In the genomic region with DNA sequence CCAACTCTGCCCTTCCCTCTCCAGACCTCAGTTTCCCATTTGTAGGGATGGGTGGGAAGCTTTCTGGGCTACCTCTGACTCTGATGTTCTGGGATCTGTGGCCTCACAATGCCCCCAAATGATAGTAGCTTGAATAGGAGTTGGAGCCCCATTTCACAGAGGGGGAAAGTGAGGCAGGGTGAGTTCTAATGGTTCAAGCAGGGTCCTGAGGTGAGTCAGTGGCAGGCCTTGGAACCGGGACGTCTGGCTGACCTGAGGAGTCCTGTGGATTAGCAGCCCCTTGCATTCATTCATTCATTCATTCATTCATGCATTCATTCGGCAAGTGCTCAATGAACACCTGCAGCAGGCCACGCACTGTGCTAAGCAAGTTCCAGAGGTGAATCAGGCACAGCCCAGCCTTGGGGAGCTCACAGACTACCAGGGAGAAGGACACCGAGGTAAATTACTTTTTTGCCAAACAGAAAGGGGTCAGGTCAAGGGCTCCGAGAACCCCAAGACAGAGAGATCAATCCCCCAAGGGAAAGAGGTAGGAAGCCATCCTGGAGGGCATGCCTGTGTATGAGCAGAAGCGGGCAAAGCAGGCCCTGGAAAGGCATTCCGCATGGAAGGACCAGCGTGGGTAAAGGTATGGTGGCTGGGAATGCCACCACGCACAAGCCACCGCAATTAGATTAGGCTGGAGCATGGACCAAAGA, we compare ENCODE assay signal across 24 cellular contexts. TPM values are rescaled to one million over a fixed set of nuclear protein-coding genes. Genes with fewer than 3 reads are reported as not detected.
A peak's percentile ranks its signal among the peaks of the same experiment; 100 is the strongest.
DNase-seq lines count a peak whose midpoint lies in the region; ATAC-seq, FAIRE-seq and TF ChIP-seq lines count a peak whose summit lies in the region.
"Had no signal": no experiment of that assay in that cellular context is flagged by ENCODE, and none has a peak within 500 bp of the region (broad histone marks: within the 10 kb centered on the region; RNA-seq: fewer than 3 reads in every experiment).

No MANE protein-coding gene starts in this region.

- CTCF ChIA-PET in GM12878 (lab: Yijun Ruan, JAX), result interaction anchor here (1.0 to 1.2 kb wide), 2 partner anchors 19 to 26 kb away, joined by 3 to 4 read pairs; no protein-coding TSS in a partner anchor
- CTCF ChIA-PET in CD4-positive, alpha-beta memory T cell (lab: Charles Lee; ENCODE audit: partially characterized antibody), result interaction anchor here (2.0 kb wide), 1 partner anchor 19 kb away, joined by 7 read pairs; no protein-coding TSS in a partner anchor

- H3K36me3 Mint-ChIP-seq in stimulated activated effector memory CD8-positive, alpha-beta T cell treated with anti-CD3 and anti-CD28 coated beads, Interleukin-12 subunit alpha, Interleukin-12 subunit beta, amount 100 ng/mL, for 72 hours, result no peaks in the 10 kb centered on the region
- H3K36me3 Mint-ChIP-seq in CD4-positive, alpha-beta memory T cell, result no peaks in the 10 kb centered on the region
- H3K36me3 Mint-ChIP-seq: natural killer cell had no signal

- POLR2A ChIA-PET in GM12878 (lab: Charles Lee), result interaction anchor here (0.5 kb wide), 1 partner anchor 26 kb away, joined by 4 read pairs; no protein-coding TSS in a partner anchor
- POLR2A ChIA-PET in CD4-positive, alpha-beta memory T cell (lab: Charles Lee; ENCODE audit: partially characterized antibody), result no interaction called here

- no peaks in the 10 kb centered on the region for H3K4me1 Mint-ChIP-seq in stimulated activated effector memory CD8-positive, alpha-beta T cell treated with anti-CD3 and anti-CD28 coated beads, Interleukin-12 subunit alpha, Interleukin-12 subunit beta, amount 100 ng/mL, for 72 hours
- H3K4me1 Mint-ChIP-seq in CD4-positive, alpha-beta memory T cell, result no peaks in the 10 kb centered on the region

- H3K4me2 ChIP-seq in GM12878 (ENCODE audit: control insufficient read depth, insufficient read depth), result no peak overlapping the region

- ATAC-seq in GM12878, result no peak
- no peak for ATAC-seq in lower lobe of right lung
- no peak for ATAC-seq in stimulated activated effector memory CD8-positive, alpha-beta T cell treated with anti-CD3 and anti-CD28 coated beads, Interleukin-12 subunit alpha, Interleukin-12 subunit beta, amount 100 ng/mL, for 72 hours
- no peak for ATAC-seq in mucosa of descending colon
- ATAC-seq in HG03097 (IDR thresholded peaks at IDR 0.05; ENCODE audit: low FRiP score, unreplicated experiment), result no peak
- ATAC-seq: natural killer cell had no signal

- 68% methylated on average over 11 of the region's 11 CpGs for WGBS in GM12878 (ENCODE audit: insufficient coverage, insufficient replicate concordance, low lambda C conversion rate, missing lambda C conversion rate)

- no peaks in the 10 kb centered on the region for H3K79me2 ChIP-seq in GM12878 (ENCODE audit: control insufficient read depth, insufficient read depth, low read length)

- TF ChIP-seq CTCF in GM12878 (IDR thresholded peaks at IDR 0.05 in 2 of 3, conservative IDR thresholded peaks at IDR 0.05 in 1 of 3; ENCODE audit: control insufficient read depth in 2 of 3, extremely low read depth in 1 of 3, insufficient read depth in 1 of 3, low read depth in 3 of 3, low read length in 3 of 3) (no peak), lower lobe of right lung (IDR thresholded peaks at IDR 0.05) (no peak), mucosa of descending colon (IDR thresholded peaks at IDR 0.05) (no peak)

- FAIRE-seq in GM12878 (lab: Jason Lieb, UNC), result no peak
- FAIRE-seq: astrocyte, islet of Langerhans, small intestine had no signal

- TF ChIP-seq RAD21 in GM12878 (IDR thresholded peaks at IDR 0.05; ENCODE audit: insufficient read depth, low read depth, low read length), result no peak

- no peak for TF ChIP-seq POLR2A in GM12878 (IDR thresholded peaks at IDR 0.05; ENCODE audit: low read depth, low read length)

- no peaks in the 10 kb centered on the region for H3K9me3 Mint-ChIP-seq in stimulated activated effector memory CD8-positive, alpha-beta T cell treated with anti-CD3 and anti-CD28 coated beads, Interleukin-12 subunit alpha, Interleukin-12 subunit beta, amount 100 ng/mL, for 72 hours
- no peaks in the 10 kb centered on the region for H3K9me3 Mint-ChIP-seq in CD4-positive, alpha-beta memory T cell
- H3K9me3 Mint-ChIP-seq: activated naive CD4-positive, alpha-beta T cell treated with anti-CD3 and anti-CD28 coated beads for 36 hours; natural killer cell had no signal

- SMC1A ChIA-PET in GM12878 (lab: Charles Lee; ENCODE audit: uncharacterized antibody, unreplicated experiment), result interaction anchor here (0.9 to 1.0 kb wide), 2 partner anchors 21 to 23 kb away, joined by 4 to 5 read pairs; no protein-coding TSS in a partner anchor

- no peaks in the 10 kb centered on the region for H3K9me3 ChIP-seq in GM12878 (replicated peaks; ENCODE audit: control insufficient read depth, insufficient read depth, low read length)
- H3K9me3 ChIP-seq in lower lobe of right lung, result no peaks in the 10 kb centered on the region
- H3K9me3 ChIP-seq in CD4-positive, alpha-beta memory T cell (ENCODE audit: control insufficient read depth in 1 of 2, low read length in 2 of 2), result no peaks in the 10 kb centered on the region
- H3K9me3 ChIP-seq in mucosa of descending colon, result no peaks in the 10 kb centered on the region
- H3K9me3 ChIP-seq: HAP-1, prostate gland had no signal

- H3K27ac ChIP-seq in GM12878 (ENCODE audit: control insufficient read depth, insufficient read depth), result no peak overlapping the region
- H3K27ac ChIP-seq in lower lobe of right lung, result no peak overlapping the region
- H3K27ac ChIP-seq in CD4-positive, alpha-beta memory T cell (ENCODE audit: low read depth, low read length), result no peak overlapping the region

- H3K36me3 ChIP-seq in GM12878 (ENCODE audit: control insufficient read depth in 2 of 2, insufficient read depth in 2 of 2, low read length in 1 of 2) (no peaks in the 10 kb centered on the region), lower lobe of right lung (no peaks in the 10 kb centered on the region), mucosa of descending colon (ENCODE audit: low read depth) (no peaks in the 10 kb centered on the region)
- H3K36me3 ChIP-seq in CD4-positive, alpha-beta memory T cell (ENCODE audit: insufficient read depth, low read length), result no peaks in the 10 kb centered on the region
- H3K36me3 ChIP-seq: HAP-1, prostate gland had no signal

- no TSS peak for BruUV-seq in GM12878 (replicated peaks; lab: Mats Ljungman, UMichigan)

- H3K27me3 ChIP-seq in GM12878 (replicated peaks in 1 of 2; ENCODE audit: control insufficient read depth in 2 of 2, insufficient read depth in 2 of 2, low read length in 1 of 2), result no peaks in the 10 kb centered on the region
- no peaks in the 10 kb centered on the region for H3K27me3 ChIP-seq in lower lobe of right lung (ENCODE audit: low read depth)
- H3K27me3 ChIP-seq in CD4-positive, alpha-beta memory T cell (ENCODE audit: insufficient read depth, low read length), result no peaks in the 10 kb centered on the region

- H3K27me3 Mint-ChIP-seq in CD4-positive, alpha-beta memory T cell, result no peaks in the 10 kb centered on the region

- H3K9ac ChIP-seq in GM12878 (ENCODE audit: control insufficient read depth, insufficient read depth, low read length), result no peak overlapping the region

- peak; percentile 26 for DNase-seq in D341Med (ENCODE audit: low spot score)
- DNase-seq in GM12878 (ENCODE audit: low read depth, low spot score), result no peak
- no peak for DNase-seq in lower lobe of right lung
- no peak for DNase-seq in stimulated activated effector memory CD8-positive, alpha-beta T cell treated with anti-CD3 and anti-CD28 coated beads, Interleukin-12 subunit alpha, Interleukin-12 subunit beta, amount 100 ng/mL, for 72 hours (ENCODE audit: low spot score in 2 of 2)
- DNase-seq in nucleus accumbens (lab: John Stamatoyannopoulos, UW), result no peak
- no peak for DNase-seq in CD4-positive, alpha-beta memory T cell
- no peak for DNase-seq in mucosa of descending colon
- DNase-seq: activated CD4-positive, alpha-beta T cell treated with anti-CD3 and anti-CD28 coated beads, Interleukin-2, amount 50 U/mL, for 4 hours; activated naive CD4-positive, alpha-beta T cell treated with anti-CD3 and anti-CD28 coated beads for 36 hours; activated T-cell treated with anti-CD3 and anti-CD28 coated beads for 4 hours; effector memory CD4-positive, alpha-beta T cell; natural killer cell; NCI-H146; SHP77; small intestine; stimulated activated CD4-positive, alpha-beta T cell treated with anti-CD3 and anti-CD28 coated beads, Interleukin-4, amount 100 ng/mL, for 1 hour had no signal

- no peak overlapping the region for H3K4me3 Mint-ChIP-seq in stimulated activated effector memory CD8-positive, alpha-beta T cell treated with anti-CD3 and anti-CD28 coated beads, Interleukin-12 subunit alpha, Interleukin-12 subunit beta, amount 100 ng/mL, for 72 hours
- H3K4me3 Mint-ChIP-seq in CD4-positive, alpha-beta memory T cell, result no peak overlapping the region
- H3K4me3 Mint-ChIP-seq: activated naive CD4-positive, alpha-beta T cell treated with anti-CD3 and anti-CD28 coated beads for 36 hours; natural killer cell had no signal

- no peaks in the 10 kb centered on the region for H3K4me1 ChIP-seq in GM12878 (ENCODE audit: control insufficient read depth, insufficient read depth, low read length)
- H3K4me1 ChIP-seq in lower lobe of right lung, result no peaks in the 10 kb centered on the region
- no peaks in the 10 kb centered on the region for H3K4me1 ChIP-seq in CD4-positive, alpha-beta memory T cell (ENCODE audit: insufficient read depth, low read length)
- H3K4me1 ChIP-seq in mucosa of descending colon (ENCODE audit: low read depth), result no peaks in the 10 kb centered on the region
- H3K4me1 ChIP-seq: HAP-1, prostate gland had no signal

- in situ Hi-C loops in GM12878 (cut with MboI), result no loop called here

- H3K27ac Mint-ChIP-seq in stimulated activated effector memory CD8-positive, alpha-beta T cell treated with anti-CD3 and anti-CD28 coated beads, Interleukin-12 subunit alpha, Interleukin-12 subunit beta, amount 100 ng/mL, for 72 hours, result peak overlapping the region; percentile 76
- H3K27ac Mint-ChIP-seq in CD4-positive, alpha-beta memory T cell, result no peak overlapping the region
- H3K27ac Mint-ChIP-seq: activated naive CD4-positive, alpha-beta T cell treated with anti-CD3 and anti-CD28 coated beads for 36 hours; natural killer cell had no signal

- no peaks in the 10 kb centered on the region for H4K20me1 ChIP-seq in GM12878 (ENCODE audit: control insufficient read depth, insufficient read depth)

- RAD21 ChIA-PET in GM12878 (lab: Charles Lee; ENCODE audit: unreplicated experiment), result no interaction called here

- H3K4me3 ChIP-seq in GM12878 (no peak overlapping the region), lower lobe of right lung (peak overlapping the region; percentile 44), mucosa of descending colon (no peak overlapping the region)
- no peak overlapping the region for H3K4me3 ChIP-seq in CD4-positive, alpha-beta memory T cell (ENCODE audit: low read length in 2 of 2)
- H3K4me3 ChIP-seq: HAP-1, lung had no signal

- intact Hi-C loops in GM12878 (cut with micrococcal nuclease; ENCODE audit: unreplicated experiment), result no loop called here
- intact Hi-C loops in lower lobe of right lung (cut with DNase I), result no loop called here
- intact Hi-C loops in CD4-positive, alpha-beta memory T cell (cut with micrococcal nuclease), result no loop called here
- intact Hi-C loops in mucosa of descending colon (cut with DNase I, micrococcal nuclease), result no loop called here

- no peak overlapping the region for H2AFZ ChIP-seq in GM12878 (ENCODE audit: control insufficient read depth, low read depth, low read length)

- no peak for TF ChIP-seq EP300 in GM12878 (IDR thresholded peaks at IDR 0.05; ENCODE audit: borderline replicate concordance in 1 of 2, control insufficient read depth in 1 of 2, low read depth in 2 of 2, low read length in 2 of 2)

RNA-seq across cellular contexts. Expression of a gene that starts 0.8 kb away (rescaled TPM):
- total RNA-seq in GM12878 (2013; cell fraction: nucleolus; rRNA removed), result 0.27 TPM in 1 of 2 replicates, not detected in the other
- total RNA-seq in GM12878 (2014; rRNA removed) (0.05 and 0.11 TPM in 2 replicates), GM12878 (2014; rRNA removed; fragmentation: Illumina TruSeq; extraction: Trizol) (not detected in 2 replicates), GM12878 (2021) (0.44 TPM in 1 of 2 replicates, not detected in the other), lower lobe of right lung (13.4 TPM), mucosa of descending colon (1 to 10 TPM; 4.1 to 7.0 (median 5.1) TPM)
- 0.22 TPM for polyA plus RNA-seq in GM12878 (2011; ENCODE audit: low read depth)
- polyA plus RNA-seq in GM12878 (2011; rRNA removed) (0.23 and 0.29 TPM in 2 replicates), GM12878 (2014; fragmentation: Illumina TruSeq; extraction: Trizol) (not detected in 2 replicates), GM12878 (2014; fragmentation: Nextera tagmentation; extraction: Ambion mirVana) (not detected), GM12878 (2014; rRNA removed) (0.08 TPM in 1 of 2 replicates, not detected in the other), GM12878 (2016; fragmentation: Nextera tagmentation; extraction: Ambion mirVana) (under 1 TPM; 0.15 to 0.19 TPM)
- 0.19 and 0.35 TPM in 2 replicates for polyA plus RNA-seq in GM12878 (2011; cell fraction: cytosol; rRNA removed)
- 0.59 and 0.67 TPM in 2 replicates for polyA plus RNA-seq in GM12878 (2011; cell fraction: nucleus; rRNA removed)
- polyA plus RNA-seq in GM12878 (2012), result 0.12 and 0.53 TPM in 2 replicates
- 0.41 and 0.51 TPM in 2 replicates for polyA minus RNA-seq in GM12878 (2011; rRNA and poly(A)+ RNA removed)
- polyA minus RNA-seq in GM12878 (2011; cell fraction: cytosol; rRNA and poly(A)+ RNA removed), result not detected in 2 replicates
- polyA minus RNA-seq in GM12878 (2011; cell fraction: nucleus; rRNA and poly(A)+ RNA removed), result 0.12 and 0.48 TPM in 2 replicates
- under 1 TPM; 0.30 to 0.58 TPM for total RNA-seq in CD4-positive, alpha-beta memory T cell
- polyA plus RNA-seq in CD4-positive, alpha-beta memory T cell, result under 1 TPM in 1 of 2 donors, not detected in 1; 0.42 TPM
- total RNA-seq: activated naive CD4-positive, alpha-beta T cell treated with anti-CD3 and anti-CD28 coated beads for 36 hours; MCF 10A; OCI-LY7 had no signal

RNA-seq across cellular contexts. Expression of a gene that starts 35.0 kb away (rescaled TPM):
- 102 and 112 TPM in 2 replicates for total RNA-seq in GM12878 (2013; cell fraction: nucleolus; rRNA removed)
- total RNA-seq in GM12878 (2014; rRNA removed) (31.4 and 31.5 TPM in 2 replicates), GM12878 (2014; rRNA removed; fragmentation: Illumina TruSeq; extraction: Trizol) (15.2 and 17.0 TPM in 2 replicates), GM12878 (2021) (20.7 and 21.0 TPM in 2 replicates), lower lobe of right lung (59.9 TPM), mucosa of descending colon (1 to 10 TPM; 3.3 to 6.5 (median 6.0) TPM)
- 24.8 TPM for polyA plus RNA-seq in GM12878 (2011; ENCODE audit: low read depth)
- polyA plus RNA-seq in GM12878 (2011; rRNA removed) (10.6 and 24.1 TPM in 2 replicates), GM12878 (2014; fragmentation: Illumina TruSeq; extraction: Trizol) (8.7 and 25.8 TPM in 2 replicates), GM12878 (2014; fragmentation: Nextera tagmentation; extraction: Ambion mirVana) (1 to 10 TPM; 3.2 to 5.3 TPM), GM12878 (2014; rRNA removed) (32.3 and 33.3 TPM in 2 replicates), GM12878 (2016; fragmentation: Nextera tagmentation; extraction: Ambion mirVana) (10 to 100 TPM; 23.6 to 29.5 TPM)
- 39.6 and 46.7 TPM in 2 replicates for polyA plus RNA-seq in GM12878 (2011; cell fraction: cytosol; rRNA removed)
- 17.9 and 23.7 TPM in 2 replicates for polyA plus RNA-seq in GM12878 (2011; cell fraction: nucleus; rRNA removed)
- polyA plus RNA-seq in GM12878 (2012), result 44.5 and 45.4 TPM in 2 replicates
- polyA minus RNA-seq in GM12878 (2011; rRNA and poly(A)+ RNA removed), result 19.2 and 29.2 TPM in 2 replicates
- polyA minus RNA-seq in GM12878 (2011; cell fraction: cytosol; rRNA and poly(A)+ RNA removed), result 4.7 and 6.8 TPM in 2 replicates
- 4.2 and 6.7 TPM in 2 replicates for polyA minus RNA-seq in GM12878 (2011; cell fraction: nucleus; rRNA and poly(A)+ RNA removed)
- total RNA-seq in CD4-positive, alpha-beta memory T cell, result 100 to 1,000 TPM; 175 to 176 TPM
- 100 to 1,000 TPM; 485 to 781 TPM for polyA plus RNA-seq in CD4-positive, alpha-beta memory T cell

RNA-seq across cellular contexts. Expression of a gene that starts 36.3 kb away (rescaled TPM):
- total RNA-seq in GM12878 (2013; cell fraction: nucleolus; rRNA removed), result 104 and 106 TPM in 2 replicates
- 177 and 189 TPM in 2 replicates for total RNA-seq in GM12878 (2014; rRNA removed)
- 109 and 113 TPM in 2 replicates for total RNA-seq in GM12878 (2014; rRNA removed; fragmentation: Illumina TruSeq; extraction: Trizol)
- total RNA-seq in GM12878 (2021), result 102 and 108 TPM in 2 replicates
- 160 TPM for polyA plus RNA-seq in GM12878 (2011; ENCODE audit: low read depth)
- polyA plus RNA-seq in GM12878 (2011; rRNA removed), result 247 and 284 TPM in 2 replicates
- 166 and 191 TPM in 2 replicates for polyA plus RNA-seq in GM12878 (2011; cell fraction: cytosol; rRNA removed)
- 213 and 333 TPM in 2 replicates for polyA plus RNA-seq in GM12878 (2011; cell fraction: nucleus; rRNA removed)
- 148 and 150 TPM in 2 replicates for polyA plus RNA-seq in GM12878 (2012)
- 122 and 127 TPM in 2 replicates for polyA plus RNA-seq in GM12878 (2014; fragmentation: Illumina TruSeq; extraction: Trizol)
- polyA plus RNA-seq in GM12878 (2014; fragmentation: Nextera tagmentation; extraction: Ambion mirVana), result 10 to 100 TPM; 32.8 to 66.1 TPM
- polyA plus RNA-seq in GM12878 (2014; rRNA removed), result 132 and 135 TPM in 2 replicates
- polyA plus RNA-seq in GM12878 (2016; fragmentation: Nextera tagmentation; extraction: Ambion mirVana), result 100 to 1,000 TPM; 248 to 260 TPM
- 128 and 131 TPM in 2 replicates for polyA minus RNA-seq in GM12878 (2011; rRNA and poly(A)+ RNA removed)
- 38.4 and 44.5 TPM in 2 replicates for polyA minus RNA-seq in GM12878 (2011; cell fraction: cytosol; rRNA and poly(A)+ RNA removed)
- polyA minus RNA-seq in GM12878 (2011; cell fraction: nucleus; rRNA and poly(A)+ RNA removed), result 87.0 and 88.1 TPM in 2 replicates
- 133 TPM for total RNA-seq in lower lobe of right lung
- 100 to 1,000 TPM; 182 to 195 TPM for total RNA-seq in CD4-positive, alpha-beta memory T cell
- polyA plus RNA-seq in CD4-positive, alpha-beta memory T cell, result 100 to 1,000 TPM; 267 to 316 TPM
- 100 to 1,000 TPM in 2 of 3 donors, 10 to 100 TPM in 1; 94.7 to 155 (median 107) TPM for total RNA-seq in mucosa of descending colon

RNA-seq across cellular contexts. Expression of a gene that starts 37.7 kb away (rescaled TPM):
- total RNA-seq in GM12878 (2013; cell fraction: nucleolus; rRNA removed), result 313 and 332 TPM in 2 replicates
- total RNA-seq in GM12878 (2014; rRNA removed) (157 and 179 TPM in 2 replicates), GM12878 (2014; rRNA removed; fragmentation: Illumina TruSeq; extraction: Trizol) (80.8 and 82.6 TPM in 2 replicates), GM12878 (2021) (70.2 and 70.8 TPM in 2 replicates), lower lobe of right lung (42.8 TPM), mucosa of descending colon (10 to 100 TPM; 42.0 to 47.7 (median 47.6) TPM)
- polyA plus RNA-seq in GM12878 (2011; ENCODE audit: low read depth), result 47.8 TPM
- polyA plus RNA-seq in GM12878 (2011; rRNA removed) (49.7 and 53.7 TPM in 2 replicates), GM12878 (2014; fragmentation: Illumina TruSeq; extraction: Trizol) (49.3 and 52.8 TPM in 2 replicates), GM12878 (2014; fragmentation: Nextera tagmentation; extraction: Ambion mirVana) (10 to 100 TPM in 1 of 2 experiments, 1 to 10 TPM in 1; 8.8 to 16.1 TPM), GM12878 (2014; rRNA removed) (59.5 and 83.2 TPM in 2 replicates), GM12878 (2016; fragmentation: Nextera tagmentation; extraction: Ambion mirVana) (10 to 100 TPM; 51.1 to 56.2 TPM)
- polyA plus RNA-seq in GM12878 (2011; cell fraction: cytosol; rRNA removed), result 34.6 and 39.2 TPM in 2 replicates
- 112 and 140 TPM in 2 replicates for polyA plus RNA-seq in GM12878 (2011; cell fraction: nucleus; rRNA removed)
- polyA plus RNA-seq in GM12878 (2012), result 51.0 and 51.2 TPM in 2 replicates
- 82.6 and 88.4 TPM in 2 replicates for polyA minus RNA-seq in GM12878 (2011; rRNA and poly(A)+ RNA removed)
- 23.0 and 24.8 TPM in 2 replicates for polyA minus RNA-seq in GM12878 (2011; cell fraction: cytosol; rRNA and poly(A)+ RNA removed)
- polyA minus RNA-seq in GM12878 (2011; cell fraction: nucleus; rRNA and poly(A)+ RNA removed), result 166 and 282 TPM in 2 replicates
- 100 to 1,000 TPM; 101 to 112 TPM for total RNA-seq in CD4-positive, alpha-beta memory T cell
- polyA plus RNA-seq in CD4-positive, alpha-beta memory T cell, result 10 to 100 TPM; 25.9 to 52.5 TPM
